25 cellular contexts compared by ENCODE assay signal in genomic region chr15:76155742-76156141, GRCh38.
DNase-seq lines count a peak whose midpoint lies in the region; ATAC-seq and TF ChIP-seq lines count a peak whose summit lies in the region.
"Had no signal": no experiment of that assay in that cellular context is flagged by ENCODE, and none has a peak within 500 bp of the region (broad histone marks: within the 10 kb centered on the region; RNA-seq: fewer than 3 reads in every experiment).

No MANE protein-coding gene starts in this region.

- H3K36me3 Mint-ChIP-seq in activated CD8-positive, alpha-beta T cell treated with anti-CD3 and anti-CD28 coated beads for 36 hours (ENCODE audit: low read depth): no peaks in the 10 kb centered on the region
- H3K36me3 Mint-ChIP-seq in activated CD8-positive, alpha-beta T cell treated with anti-CD3 and anti-CD28 coated beads, Interleukin-2, amount 10 ng/mL, durations not matched to agents 7 days and 5 days (ENCODE audit: low read depth): no peaks in the 10 kb centered on the region
- H3K36me3 Mint-ChIP-seq: CD14-positive monocyte, IgD-negative memory B cell had no signal

- ATAC-seq in activated CD8-positive, alpha-beta T cell treated with anti-CD3 and anti-CD28 coated beads for 36 hours: no peak
- no peak for ATAC-seq in activated CD8-positive, alpha-beta T cell treated with anti-CD3 and anti-CD28 coated beads, Interleukin-2, amount 10 ng/mL, durations not matched to agents 7 days and 5 days
- ATAC-seq: body of pancreas, foreskin keratinocyte, GM23338, heart left ventricle, right lobe of liver had no signal

- peak; percentile 20 for DNase-seq in activated CD8-positive, alpha-beta T cell treated with anti-CD3 and anti-CD28 coated beads for 36 hours
- no peak for DNase-seq in activated CD8-positive, alpha-beta T cell treated with anti-CD3 and anti-CD28 coated beads, Interleukin-2, amount 10 ng/mL, durations not matched to agents 7 days and 5 days
- peak; percentile 84 for DNase-seq in GM03348 (ENCODE audit: low spot score)
- DNase-seq in brain microvascular endothelial cell: peak; percentile 22
- DNase-seq in osteoblast (ENCODE audit: insufficient read length, low spot score, missing footprints): peak; percentile 83
- no peak for DNase-seq in ascending aorta (ENCODE audit: low spot score in 2 of 2)
- no peak for DNase-seq in HPDE6-E6E7 (ENCODE audit: extremely low spot score)
- DNase-seq in breast epithelium (ENCODE audit: low spot score in 2 of 2): no peak
- DNase-seq: activated CD4-positive, CD25-positive, alpha-beta regulatory T cell treated with anti-CD3 and anti-CD28 coated beads, Interleukin-2, amount 50 U/mL, for 72 hours; activated gamma-delta T cell treated with Interleukin-2 at 50 U/mL for 16 hours; activated T-cell treated with anti-CD3 and anti-CD28 coated beads, Interleukin-2, amount 50 U/mL, for 1 hour; body of pancreas; DMS79 treated with DMSO at 0.1 percent for 48 hours; heart left ventricle; mammary epithelial cell; posterior cingulate gyrus; right lobe of liver; stimulated activated naive CD4-positive, alpha-beta T cell treated with Interleukin-2 at 50 U/mL for 16 hours; T-helper 2 cell; tibial artery had no signal

- H3K27ac ChIP-seq in brain microvascular endothelial cell (no peak overlapping the region), osteoblast (ENCODE audit: low read depth, low read length) (no peak overlapping the region), ascending aorta (no peak overlapping the region), breast epithelium (no peak overlapping the region)
- H3K27ac ChIP-seq: body of pancreas, foreskin keratinocyte, heart left ventricle, right lobe of liver, tibial artery had no signal

- in situ Hi-C loops in brain microvascular endothelial cell (cut with HindIII; ENCODE audit: low pct_ligation_motif_present, low sequenced_read_pairs): no loop called here

- H3K4me1 ChIP-seq in osteoblast (ENCODE audit: insufficient read depth, low read length) (peaks cover 5% of the 10 kb centered on the region), ascending aorta (peaks cover 5 to 11% of the 10 kb centered on the region in 2 donors), breast epithelium (no peaks in the 10 kb centered on the region)
- H3K4me1 ChIP-seq: right lobe of liver had no signal

- intact Hi-C loops in activated CD8-positive, alpha-beta T cell treated with anti-CD3 and anti-CD28 coated beads for 36 hours (cut with micrococcal nuclease): no loop called here
- intact Hi-C loops in ascending aorta (cut with DNase I) (no loop called here), breast epithelium (cut with DNase I; ENCODE audit: low total_unique reads) (no loop called here)

- no peaks in the 10 kb centered on the region for H3K9me3 ChIP-seq in osteoblast (ENCODE audit: low read depth, low read length)
- H3K9me3 ChIP-seq in ascending aorta: no peaks in the 10 kb centered on the region
- no peaks in the 10 kb centered on the region for H3K9me3 ChIP-seq in breast epithelium
- H3K9me3 ChIP-seq: body of pancreas, heart left ventricle, right lobe of liver, tibial artery had no signal

- POLR2A ChIA-PET in activated CD8-positive, alpha-beta T cell treated with anti-CD3 and anti-CD28 coated beads for 36 hours (lab: Charles Lee): interaction anchor here (0.8 kb wide), 1 partner anchor 157 kb away, joined by 3 read pairs; no protein-coding TSS in a partner anchor
- POLR2A ChIA-PET in activated CD8-positive, alpha-beta T cell treated with anti-CD3 and anti-CD28 coated beads, Interleukin-2, amount 10 ng/mL, durations not matched to agents 7 days and 5 days (lab: Charles Lee): no interaction called here

- H3K4me1 Mint-ChIP-seq in activated CD8-positive, alpha-beta T cell treated with anti-CD3 and anti-CD28 coated beads for 36 hours (ENCODE audit: low read depth): peaks cover 21% of the 10 kb centered on the region
- peaks cover 3% of the 10 kb centered on the region for H3K4me1 Mint-ChIP-seq in activated CD8-positive, alpha-beta T cell treated with anti-CD3 and anti-CD28 coated beads, Interleukin-2, amount 10 ng/mL, durations not matched to agents 7 days and 5 days (ENCODE audit: low read depth)
- H3K4me1 Mint-ChIP-seq: neural crest cell had no signal

- H3K27me3 ChIP-seq in brain microvascular endothelial cell (replicated peaks): no peaks in the 10 kb centered on the region
- H3K27me3 ChIP-seq in osteoblast (ENCODE audit: insufficient read depth, low read length): peaks cover 14% of the 10 kb centered on the region
- H3K27me3 ChIP-seq in ascending aorta: no peaks in the 10 kb centered on the region
- H3K27me3 ChIP-seq in breast epithelium: no peaks in the 10 kb centered on the region
- H3K27me3 ChIP-seq: body of pancreas, foreskin keratinocyte, heart left ventricle, right lobe of liver had no signal

- TF ChIP-seq POLR2A in breast epithelium (IDR thresholded peaks at IDR 0.05): no peak

- H4K20me1 ChIP-seq in osteoblast (ENCODE audit: insufficient read depth, low read length): no peaks in the 10 kb centered on the region

- H3K9me3 Mint-ChIP-seq in activated CD8-positive, alpha-beta T cell treated with anti-CD3 and anti-CD28 coated beads for 36 hours: no peaks in the 10 kb centered on the region
- no peaks in the 10 kb centered on the region for H3K9me3 Mint-ChIP-seq in activated CD8-positive, alpha-beta T cell treated with anti-CD3 and anti-CD28 coated beads, Interleukin-2, amount 10 ng/mL, durations not matched to agents 7 days and 5 days (ENCODE audit: insufficient read depth)
- H3K9me3 Mint-ChIP-seq: CD14-positive monocyte, GM23338, IgD-negative memory B cell, neural crest cell had no signal

- H3K79me2 ChIP-seq in osteoblast (ENCODE audit: insufficient read depth, low read length): no peaks in the 10 kb centered on the region

- CTCF ChIA-PET in activated CD8-positive, alpha-beta T cell treated with anti-CD3 and anti-CD28 coated beads for 36 hours (lab: Charles Lee): interaction anchor here (1.5 to 10.7 kb wide), 2 partner anchors 8 to 17 kb away, joined by 4 to 111 read pairs; no protein-coding TSS in a partner anchor
- CTCF ChIA-PET in activated CD8-positive, alpha-beta T cell treated with anti-CD3 and anti-CD28 coated beads, Interleukin-2, amount 10 ng/mL, durations not matched to agents 7 days and 5 days (lab: Charles Lee): interaction anchor here (3.3 kb wide), 1 partner anchor 17 kb away, joined by 14 read pairs; no protein-coding TSS in a partner anchor

- TF ChIP-seq CTCF in activated CD8-positive, alpha-beta T cell treated with anti-CD3 and anti-CD28 coated beads for 36 hours (IDR thresholded peaks at IDR 0.05): no peak
- no peak for TF ChIP-seq CTCF in brain microvascular endothelial cell (IDR thresholded peaks at IDR 0.05; ENCODE audit: low read depth, low read length, missing control alignments)
- TF ChIP-seq CTCF in osteoblast (IDR thresholded peaks at IDR 0.05; ENCODE audit: extremely low read depth, low read depth, low read length): no peak
- TF ChIP-seq CTCF in ascending aorta (IDR thresholded peaks at IDR 0.05): no peak
- TF ChIP-seq CTCF in breast epithelium (IDR thresholded peaks at IDR 0.05): no peak

- no peak overlapping the region for H3K4me3 Mint-ChIP-seq in activated CD8-positive, alpha-beta T cell treated with anti-CD3 and anti-CD28 coated beads for 36 hours
- H3K4me3 Mint-ChIP-seq in activated CD8-positive, alpha-beta T cell treated with anti-CD3 and anti-CD28 coated beads, Interleukin-2, amount 10 ng/mL, durations not matched to agents 7 days and 5 days: no peak overlapping the region
- H3K4me3 Mint-ChIP-seq: CD14-positive monocyte, GM23338, IgD-negative memory B cell, neural crest cell had no signal

- no peak overlapping the region for H3K4me2 ChIP-seq in osteoblast (ENCODE audit: insufficient read depth, low read length)
- H3K4me2 ChIP-seq: GM23338 had no signal

- peaks cover 4% of the 10 kb centered on the region for H3K27me3 Mint-ChIP-seq in activated CD8-positive, alpha-beta T cell treated with anti-CD3 and anti-CD28 coated beads for 36 hours
- H3K27me3 Mint-ChIP-seq in activated CD8-positive, alpha-beta T cell treated with anti-CD3 and anti-CD28 coated beads, Interleukin-2, amount 10 ng/mL, durations not matched to agents 7 days and 5 days (ENCODE audit: low read depth): no peaks in the 10 kb centered on the region

- no peak overlapping the region for H3K27ac Mint-ChIP-seq in activated CD8-positive, alpha-beta T cell treated with anti-CD3 and anti-CD28 coated beads for 36 hours
- H3K27ac Mint-ChIP-seq in activated CD8-positive, alpha-beta T cell treated with anti-CD3 and anti-CD28 coated beads, Interleukin-2, amount 10 ng/mL, durations not matched to agents 7 days and 5 days: no peak overlapping the region
- H3K27ac Mint-ChIP-seq: CD14-positive monocyte, IgD-negative memory B cell had no signal

- H3K36me3 ChIP-seq in brain microvascular endothelial cell (replicated peaks) (no peaks in the 10 kb centered on the region), osteoblast (ENCODE audit: insufficient read depth, low read length) (no peaks in the 10 kb centered on the region), ascending aorta (no peaks in the 10 kb centered on the region), breast epithelium (no peaks in the 10 kb centered on the region)
- H3K36me3 ChIP-seq: heart left ventricle, right lobe of liver, tibial artery had no signal

- H3K4me3 ChIP-seq in brain microvascular endothelial cell (ENCODE audit: low read depth, low read length) (no peak overlapping the region), osteoblast (ENCODE audit: insufficient read depth, low read length) (no peak overlapping the region), ascending aorta (no peak overlapping the region), breast epithelium (no peak overlapping the region)
- H3K4me3 ChIP-seq: body of pancreas, GM23338, heart left ventricle, right lobe of liver, tibial artery had no signal

- H2AFZ ChIP-seq in osteoblast (ENCODE audit: low read length): no peak overlapping the region
- H2AFZ ChIP-seq: GM23338 had no signal

Comparison
In these comparisons a context has a peak if more than half of its experiments do, and no peak if none do; other contexts are left out.
1. DNase-seq: peak in activated CD8-positive, alpha-beta T cell treated with anti-CD3 and anti-CD28 coated beads for 36 hours (single experiment), GM03348 (single experiment), brain microvascular endothelial cell (single experiment) and osteoblast (single experiment); none in activated CD8-positive, alpha-beta T cell treated with anti-CD3 and anti-CD28 coated beads, Interleukin-2, amount 10 ng/mL, durations not matched to agents 7 days and 5 days (single experiment), ascending aorta (0 of 2), HPDE6-E6E7 (single experiment) and breast epithelium (0 of 2).